ENCODE assay signal across 1 cellular context in genomic region chr6:37137201-37137880, GRCh38.
TF ChIP-seq lines count a peak whose summit lies in the region.

No MANE protein-coding gene starts in this region.

TF ChIP-seq in HepG2, 621 proteins besides CTCF, POLR2A, EP300 and RAD21 (continued from another document and continues in another):
- TF ChIP-seq CEBPZ (IDR thresholded peaks at IDR 0.05; ENCODE audit: low read length), result no peak
- TF ChIP-seq ZNF775 (CRISPR knock-in tag; IDR thresholded peaks at IDR 0.05; ENCODE audit: borderline replicate concordance), result no peak
- peak; percentile 86; the same call in 1 of the 2 replicates for TF ChIP-seq ATF2 (CRISPR knock-in tag; IDR thresholded peaks at IDR 0.05)
- TF ChIP-seq ZNF12 (CRISPR knock-in tag; IDR thresholded peaks at IDR 0.05), result no peak
- TF ChIP-seq GLMP (CRISPR knock-in tag; IDR thresholded peaks at IDR 0.05; ENCODE audit: borderline replicate concordance), result no peak
- TF ChIP-seq GTF3A (CRISPR knock-in tag; conservative IDR thresholded peaks at IDR 0.05), result no peak
- TF ChIP-seq NKX3-1 (CRISPR knock-in tag; IDR thresholded peaks at IDR 0.05), result no peak
- peak; percentile 72; the same call in 1 of the 2 replicates for TF ChIP-seq TP53 (CRISPR knock-in tag; conservative IDR thresholded peaks at IDR 0.05)
- no peak for TF ChIP-seq CERS6 (CRISPR knock-in tag; IDR thresholded peaks at IDR 0.05)
- no peak for TF ChIP-seq ZNF557 (CRISPR knock-in tag; IDR thresholded peaks at IDR 0.05)
- TF ChIP-seq BRD4 (CRISPR knock-in tag; IDR thresholded peaks at IDR 0.05), result 0 out of 2 replicates have a peak, but pooled peaks have one; percentile 78
- peak; percentile 13; the same call in 1 of the 2 replicates for TF ChIP-seq CBX5 (CRISPR knock-in tag; IDR thresholded peaks at IDR 0.05; ENCODE audit: borderline replicate concordance)
- TF ChIP-seq ZBTB21 (CRISPR knock-in tag; IDR thresholded peaks at IDR 0.05), result peak; percentile 29; the same call in 1 of the 2 replicates
- 0 out of 2 replicates have a peak, but pooled peaks have one; percentile 61 for TF ChIP-seq FOXO4 (CRISPR knock-in tag; conservative IDR thresholded peaks at IDR 0.05)
- peak; percentile 67 for TF ChIP-seq FOSL2 (CRISPR knock-in tag; IDR thresholded peaks at IDR 0.05)
- no peak for TF ChIP-seq KDM5A (IDR thresholded peaks at IDR 0.05; ENCODE audit: borderline replicate concordance, low read length)
- no peak for TF ChIP-seq HHEX (CRISPR knock-in tag; IDR thresholded peaks at IDR 0.05)
- no peak for TF ChIP-seq ZNF720 (CRISPR knock-in tag; IDR thresholded peaks at IDR 0.05)
- peak; percentile 77; the same call in 1 of the 2 replicates for TF ChIP-seq KDM5B (CRISPR knock-in tag; IDR thresholded peaks at IDR 0.05; ENCODE audit: borderline replicate concordance)
- TF ChIP-seq PRDM10 (CRISPR knock-in tag; IDR thresholded peaks at IDR 0.05; ENCODE audit: low read depth), result peak; percentile 69; the same call in 1 of the 2 replicates
- TF ChIP-seq AHR (CRISPR knock-in tag; IDR thresholded peaks at IDR 0.05), result no peak
- no peak for TF ChIP-seq ZBTB14 (CRISPR knock-in tag; IDR thresholded peaks at IDR 0.05)
- TF ChIP-seq CBX1 (IDR thresholded peaks at IDR 0.05; ENCODE audit: low read depth), result peak; percentile 21
- TF ChIP-seq ARID5B (CRISPR knock-in tag; IDR thresholded peaks at IDR 0.05), result peak; percentile 71
- no peak for TF ChIP-seq SYNCRIP (IDR thresholded peaks at IDR 0.05; ENCODE audit: insufficient read depth, low read depth, low read length)
- TF ChIP-seq ZNF678 (CRISPR knock-in tag; IDR thresholded peaks at IDR 0.05), result no peak
- TF ChIP-seq ZNF629 (CRISPR knock-in tag; conservative IDR thresholded peaks at IDR 0.05), result 0 out of 2 replicates have a peak, but pooled peaks have one; percentile 28
- peak; percentile 72; the same call in 1 of the 2 replicates for TF ChIP-seq HMGXB3 (CRISPR knock-in tag; IDR thresholded peaks at IDR 0.05; ENCODE audit: borderline replicate concordance)
- TF ChIP-seq ZNF773 (CRISPR knock-in tag; IDR thresholded peaks at IDR 0.05; ENCODE audit: borderline replicate concordance), result 0 out of 2 replicates have a peak, but pooled peaks have one; percentile 49
- TF ChIP-seq ZNF256 (CRISPR knock-in tag; conservative IDR thresholded peaks at IDR 0.05), result peak; percentile 33; the same call in 1 of the 2 replicates
- TF ChIP-seq TBP (CRISPR knock-in tag; IDR thresholded peaks at IDR 0.05), result 0 out of 2 replicates have a peak, but pooled peaks have one; percentile 55
- TF ChIP-seq ATM (IDR thresholded peaks at IDR 0.05; ENCODE audit: borderline replicate concordance), result no peak
